In the genomic region with DNA sequence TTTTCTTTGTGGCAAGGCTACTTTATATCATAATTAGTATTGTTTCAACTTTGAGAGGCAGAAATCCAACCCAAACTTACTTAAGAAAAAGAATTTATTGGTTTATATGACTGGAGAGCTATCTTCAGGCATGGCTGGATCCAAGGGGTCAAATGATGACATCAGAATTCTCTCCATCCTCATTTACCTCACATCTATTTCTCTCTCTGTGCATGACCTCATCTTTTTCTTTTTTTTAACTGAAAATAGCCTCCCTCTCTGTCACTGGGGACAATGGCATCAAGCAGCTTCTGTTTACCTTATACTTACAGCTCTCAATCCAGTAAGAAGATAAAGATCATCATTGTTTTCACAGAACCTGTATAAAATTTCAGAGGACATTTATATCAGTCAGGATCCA, we compare ENCODE assay signal across 37 cellular contexts. TPM values are rescaled to one million over a fixed set of nuclear protein-coding genes. Genes with fewer than 3 reads are reported as not detected.
"Had no signal": no experiment of that assay in that cellular context is flagged by ENCODE, and none has a peak within 500 bp of the region (broad histone marks: within the 10 kb centered on the region; RNA-seq: fewer than 3 reads in every experiment).

No MANE protein-coding gene starts in this region.

- ATAC-seq: foreskin keratinocyte; gastroesophageal sphincter; heart right ventricle; left cardiac atrium; left lung; mucosa of descending colon; natural killer cell treated with Interleukin-12 subunit alpha and Interleukin-12 subunit beta and Interleukin-15 and Interleukin-18, amount 100 ng/mL, for 72 hours; sciatic nerve; stimulated activated naive CD8-positive, alpha-beta T cell treated with anti-CD3 and anti-CD28 coated beads, Interleukin-15, amount 100 ng/mL, for 72 hours had no signal

- H3K9me3 Mint-ChIP-seq: mesothelial cell of epicardium; natural killer cell treated with Interleukin-12 subunit alpha and Interleukin-12 subunit beta and Interleukin-15 and Interleukin-18, amount 100 ng/mL, for 72 hours; neural crest cell; stimulated activated naive CD8-positive, alpha-beta T cell treated with anti-CD3 and anti-CD28 coated beads, Interleukin-15, amount 100 ng/mL, for 72 hours had no signal

- H3K79me2 ChIP-seq: parathyroid adenoma had no signal

- H3K27me3 Mint-ChIP-seq: progenitor cell of endocrine pancreas; stimulated activated naive CD8-positive, alpha-beta T cell treated with anti-CD3 and anti-CD28 coated beads, Interleukin-15, amount 100 ng/mL, for 72 hours had no signal

- H3K4me2 ChIP-seq: smooth muscle cell had no signal

- H3K36me3 Mint-ChIP-seq: mesothelial cell of epicardium; naive B cell; natural killer cell treated with Interleukin-12 subunit alpha and Interleukin-12 subunit beta and Interleukin-15 and Interleukin-18, amount 100 ng/mL, for 72 hours had no signal

- H3K27me3 ChIP-seq: esophagus muscularis mucosa, gastroesophageal sphincter, left lung, suprapubic skin, vagina had no signal

- H3K4me3 ChIP-seq: esophagus muscularis mucosa, gastroesophageal sphincter, heart right ventricle, left lung, mucosa of descending colon, smooth muscle cell, suprapubic skin, vagina had no signal

- H3K4me3 Mint-ChIP-seq: mesothelial cell of epicardium; naive B cell; natural killer cell treated with Interleukin-12 subunit alpha and Interleukin-12 subunit beta and Interleukin-15 and Interleukin-18, amount 100 ng/mL, for 72 hours; neural crest cell; stimulated activated naive CD8-positive, alpha-beta T cell treated with anti-CD3 and anti-CD28 coated beads, Interleukin-15, amount 100 ng/mL, for 72 hours had no signal

- H2AFZ ChIP-seq: parathyroid adenoma had no signal

- H3K9ac ChIP-seq: parathyroid adenoma had no signal

- H3K4me1 Mint-ChIP-seq: mesothelial cell of epicardium; naive B cell; stimulated activated naive CD8-positive, alpha-beta T cell treated with anti-CD3 and anti-CD28 coated beads, Interleukin-15, amount 100 ng/mL, for 72 hours had no signal

- H3K9me3 ChIP-seq: esophagus muscularis mucosa, gastroesophageal sphincter, heart right ventricle, left lung, mucosa of descending colon, suprapubic skin, vagina had no signal

- H3K4me1 ChIP-seq: esophagus muscularis mucosa, foreskin keratinocyte, gastroesophageal sphincter, heart right ventricle, left lung, parathyroid adenoma, suprapubic skin, vagina had no signal

- H3K27ac Mint-ChIP-seq: mesothelial cell of epicardium; naive B cell; natural killer cell treated with Interleukin-12 subunit alpha and Interleukin-12 subunit beta and Interleukin-15 and Interleukin-18, amount 100 ng/mL, for 72 hours; progenitor cell of endocrine pancreas; stimulated activated naive CD8-positive, alpha-beta T cell treated with anti-CD3 and anti-CD28 coated beads, Interleukin-15, amount 100 ng/mL, for 72 hours had no signal

- DNase-seq: dermis blood vessel endothelial cell; effector memory CD4-positive, alpha-beta T cell; foreskin keratinocyte; heart right ventricle; hippocampal formation; left cardiac atrium; left lung; mesenchymal stem cell; mucosa of descending colon; naive B cell; stimulated activated CD4-positive, alpha-beta T cell treated with anti-CD3 and anti-CD28 coated beads, Interleukin-12 subunit alpha, Interleukin-12 subunit beta, amount 100 ng/mL, for 4 hours; stimulated activated CD4-positive, alpha-beta T cell treated with anti-CD3 and anti-CD28 coated beads, Interleukin-1b, Interleukin-23, amount 100 ng/mL, for 48 hours; stimulated activated CD4-positive, alpha-beta T cell treated with anti-CD3 and anti-CD28 coated beads, Interleukin-4, amount 100 ng/mL, for 1 hour; stimulated activated CD8-positive, alpha-beta memory T cell treated with anti-CD3 and anti-CD28 coated beads, Interleukin-4, amount 100 ng/mL, for 48 hours; stimulated activated naive CD4-positive, alpha-beta T cell; stimulated activated naive CD8-positive, alpha-beta T cell treated with anti-CD3 and anti-CD28 coated beads, Interleukin-15, amount 100 ng/mL, for 72 hours; trophoblast cell had no signal

- H3K27ac ChIP-seq: esophagus muscularis mucosa, foreskin keratinocyte, gastroesophageal sphincter, heart right ventricle, left lung, parathyroid adenoma, suprapubic skin, vagina had no signal

- H3K36me3 ChIP-seq: esophagus muscularis mucosa, gastroesophageal sphincter, heart right ventricle, left lung, suprapubic skin, vagina had no signal

RNA-seq across cellular contexts. Expression of a gene that starts 12.0 kb away (rescaled TPM):
- total RNA-seq: dermis blood vessel endothelial cell; endothelial cell of umbilical vein; epithelial cell of proximal tubule; esophagus muscularis mucosa; fibroblast of lung; foreskin keratinocyte; gastroesophageal sphincter; heart right ventricle; kidney epithelial cell; left cardiac atrium; left lung; lower leg skin; lung microvascular endothelial cell; mesothelial cell of epicardium; mucosa of descending colon; natural killer cell treated with Interleukin-12 subunit alpha and Interleukin-12 subunit beta and Interleukin-15 and Interleukin-18, amount 100 ng/mL, for 72 hours; neural crest cell; osteoblast; progenitor cell of endocrine pancreas; sciatic nerve; smooth muscle cell; suprapubic skin; ureter; vagina had no signal
- polyA plus RNA-seq: endothelial cell of umbilical vein, fibroblast of lung, foreskin keratinocyte, smooth muscle cell, thymus had no signal
